Comparison of ENCODE assay signal across 1 cellular context in genomic region chr2:126645211-126645618, GRCh38.
TF ChIP-seq lines count a peak whose summit lies in the region.

No MANE protein-coding gene starts in this region.

TF ChIP-seq in K562, 482 proteins besides CTCF, POLR2A, EP300 and RAD21 (continued from another document and continues in another):
- TF ChIP-seq ZFP36 (IDR thresholded peaks at IDR 0.05; ENCODE audit: low read depth, low read length, partially characterized antibody) (peak; percentile 61), PATZ1 (CRISPR knock-in tag; IDR thresholded peaks at IDR 0.05; ENCODE audit: borderline replicate concordance) (no peak), SIN3B (IDR thresholded peaks at IDR 0.05; ENCODE audit: low read depth) (no peak), ZNF174 (CRISPR knock-in tag; IDR thresholded peaks at IDR 0.05) (no peak), CBFA2T3 (IDR thresholded peaks at IDR 0.05) (peak; percentile 97), XRCC3 (IDR thresholded peaks at IDR 0.05) (no peak), SETDB1 (IDR thresholded peaks at IDR 0.05; ENCODE audit: low read length) (no peak), ZHX1 (conservative IDR thresholded peaks at IDR 0.05; ENCODE audit: low read length) (no peak), ZNF707 (CRISPR knock-in tag; conservative IDR thresholded peaks at IDR 0.05) (no peak), PHTF2 (CRISPR knock-in tag; IDR thresholded peaks at IDR 0.05) (no peak), CCAR2 (IDR thresholded peaks at IDR 0.05; ENCODE audit: low read depth, low read length) (no peak), MTA1 (IDR thresholded peaks at IDR 0.05; ENCODE audit: borderline replicate concordance) (no peak), ZNF695 (CRISPR knock-in tag; IDR thresholded peaks at IDR 0.05) (no peak), ZNF75A (CRISPR knock-in tag; IDR thresholded peaks at IDR 0.05) (no peak), FOXO4 (CRISPR knock-in tag; IDR thresholded peaks at IDR 0.05) (no peak), ZNF384 (IDR thresholded peaks at IDR 0.05; ENCODE audit: low read depth, low read length) (no peak), THRAP3 (IDR thresholded peaks at IDR 0.05; ENCODE audit: borderline replicate concordance) (no peak), NFIC (IDR thresholded peaks at IDR 0.05) (peak; percentile 80), NFATC3 (IDR thresholded peaks at IDR 0.05) (no peak; the same call in 1 of the 2 replicates), ZNF512 (tag; IDR thresholded peaks at IDR 0.05) (no peak), ZBTB11 (CRISPR knock-in tag; IDR thresholded peaks at IDR 0.05) (no peak), ERF (CRISPR knock-in tag; IDR thresholded peaks at IDR 0.05) (no peak), POLR3A (IDR thresholded peaks at IDR 0.05; ENCODE audit: borderline replicate concordance, extremely low read depth, insufficient read depth, insufficient read length) (no peak), KLF6 (CRISPR knock-in tag; IDR thresholded peaks at IDR 0.05; ENCODE audit: borderline replicate concordance) (no peak), MNT (conservative IDR thresholded peaks at IDR 0.05) (peak in 1 of 2 experiments; percentile 48; a peak in 3 of 4 replicates), CC2D1A (IDR thresholded peaks at IDR 0.05) (peak; percentile 96; the same call in 1 of the 2 replicates), ZNF655 (CRISPR knock-in tag; IDR thresholded peaks at IDR 0.05) (no peak), ZNF318 (IDR thresholded peaks at IDR 0.05; ENCODE audit: borderline replicate concordance in 1 of 2, low read depth in 1 of 2) (no peak), SRSF7 (optimal IDR thresholded peaks at IDR 0.05; ENCODE audit: low read depth, low read length) (no peak), FOSL1 (tag; conservative IDR thresholded peaks at IDR 0.05) (no peak; the same call in none of the 2 replicates), ETV6 (IDR thresholded peaks at IDR 0.05; ENCODE audit: borderline replicate concordance in 1 of 2, low read depth in 2 of 2, low read length in 1 of 2) (peak in 1 of 2 experiments; percentile 42; a peak in 1 of 4 replicates), ETV6 (CRISPR knock-in tag; IDR thresholded peaks at IDR 0.05; ENCODE audit: borderline replicate concordance) (no peak), ZBTB26 (CRISPR knock-in tag; IDR thresholded peaks at IDR 0.05) (no peak), ZNF584 (CRISPR knock-in tag; IDR thresholded peaks at IDR 0.05; ENCODE audit: low read depth) (no peak)
